Comparison of ENCODE assay signal across 11 cellular contexts in genomic region chr7:128755816-128756476, GRCh38. TPM values are rescaled to one million over a fixed set of nuclear protein-coding genes. Genes with fewer than 3 reads are reported as not detected.
A peak's percentile ranks its signal among the peaks of the same experiment; 100 is the strongest.
DNase-seq lines count a peak whose midpoint lies in the region; ATAC-seq and TF ChIP-seq lines count a peak whose summit lies in the region.
"Had no signal": no experiment of that assay in that cellular context is flagged by ENCODE, and none has a peak within 500 bp of the region (broad histone marks: within the 10 kb centered on the region; RNA-seq: fewer than 3 reads in every experiment).

No MANE protein-coding gene starts in this region.

- POLR2A ChIA-PET in CD8-positive, alpha-beta T cell (lab: Charles Lee): interaction anchor here (0.9 kb wide), 1 partner anchor 30 kb away, joined by 3 read pairs; no protein-coding TSS in a partner anchor

- H3K9me3 ChIP-seq in esophagus muscularis mucosa (no peaks in the 10 kb centered on the region), MG63 (no peaks in the 10 kb centered on the region)
- no peaks in the 10 kb centered on the region for H3K9me3 ChIP-seq in CD8-positive, alpha-beta T cell (ENCODE audit: low read length)
- H3K9me3 ChIP-seq: pancreas had no signal

- H3K27me3 ChIP-seq in esophagus muscularis mucosa (no peaks in the 10 kb centered on the region), MG63 (no peaks in the 10 kb centered on the region)
- no peaks in the 10 kb centered on the region for H3K27me3 ChIP-seq in CD8-positive, alpha-beta T cell (ENCODE audit: insufficient read depth, low read length)
- H3K27me3 ChIP-seq: pancreas had no signal

- peak overlapping the region; percentile 76 for H3K27ac Mint-ChIP-seq in neural crest cell (ENCODE audit: unreplicated experiment)
- no peak overlapping the region for H3K27ac Mint-ChIP-seq in CD8-positive, alpha-beta T cell
- H3K27ac Mint-ChIP-seq: activated CD4-positive, alpha-beta T cell treated with anti-CD3 and anti-CD28 coated beads, Interleukin-2, amount 10 ng/mL, durations not matched to agents 7 days and 5 days had no signal

- H3K36me3 Mint-ChIP-seq in neural crest cell (ENCODE audit: low read depth): peaks cover 6% of the 10 kb centered on the region
- H3K36me3 Mint-ChIP-seq in CD8-positive, alpha-beta T cell: peaks cover 74% of the 10 kb centered on the region

- peaks cover 26 to 40% (median 35%) of the 10 kb centered on the region in 4 donors for H3K4me1 ChIP-seq in esophagus muscularis mucosa
- no peaks in the 10 kb centered on the region for H3K4me1 ChIP-seq in CD8-positive, alpha-beta T cell (ENCODE audit: insufficient read depth, low read length)

- H3K27me3 Mint-ChIP-seq in neural crest cell (ENCODE audit: low read depth): no peaks in the 10 kb centered on the region
- no peaks in the 10 kb centered on the region for H3K27me3 Mint-ChIP-seq in CD8-positive, alpha-beta T cell (ENCODE audit: low read depth)
- H3K27me3 Mint-ChIP-seq: activated CD4-positive, alpha-beta T cell treated with anti-CD3 and anti-CD28 coated beads, Interleukin-2, amount 10 ng/mL, durations not matched to agents 7 days and 5 days had no signal

- no peak overlapping the region for H3K4me3 Mint-ChIP-seq in neural crest cell
- H3K4me3 Mint-ChIP-seq in CD8-positive, alpha-beta T cell: no peak overlapping the region
- H3K4me3 Mint-ChIP-seq: activated CD4-positive, alpha-beta T cell treated with anti-CD3 and anti-CD28 coated beads, Interleukin-2, amount 10 ng/mL, durations not matched to agents 7 days and 5 days; H9 had no signal

- H3K36me3 ChIP-seq in esophagus muscularis mucosa (peaks cover 19 to 86% (median 56%) of the 10 kb centered on the region in 4 donors), MG63 (peaks cover 76% of the 10 kb centered on the region)
- H3K36me3 ChIP-seq in CD8-positive, alpha-beta T cell (ENCODE audit: insufficient read depth, low read length): peaks cover 27% of the 10 kb centered on the region

- TF ChIP-seq EP300 in esophagus muscularis mucosa (IDR thresholded peaks at IDR 0.05): peak; percentile 53

- DNase-seq in AG10803 (ENCODE audit: low read depth): peak; percentile 99
- DNase-seq in NCI-H446 (lab: John Stamatoyannopoulos, UW): peak; percentile 52 to 82
- peak; percentile 82 for DNase-seq in esophagus muscularis mucosa (ENCODE audit: extremely low spot score)
- DNase-seq in neural crest cell (ENCODE audit: low read depth, low spot score): no peak
- no peak for DNase-seq in GDM1 (lab: John Stamatoyannopoulos, UW)
- DNase-seq in MG63: no peak
- no peak for DNase-seq in NCI-H748 (lab: John Stamatoyannopoulos, UW; ENCODE audit: unreplicated experiment)
- no peak for DNase-seq in CD8-positive, alpha-beta T cell
- DNase-seq: activated CD4-positive, alpha-beta T cell treated with anti-CD3 and anti-CD28 coated beads, Interleukin-2, amount 10 ng/mL, durations not matched to agents 7 days and 5 days; H9; pancreas had no signal

- H3K27ac ChIP-seq in esophagus muscularis mucosa (replicated peaks in 1 of 4): peak overlapping the region; percentile 83 to 93 (median 87)
- H3K27ac ChIP-seq in CD8-positive, alpha-beta T cell (ENCODE audit: low read depth, low read length): no peak overlapping the region
- H3K27ac ChIP-seq: pancreas had no signal

- CTCF ChIA-PET in CD8-positive, alpha-beta T cell (lab: Charles Lee): interaction anchor here (0.6 kb wide), 1 partner anchor 13 kb away, joined by 5 read pairs; no protein-coding TSS in a partner anchor

- no peak for TF ChIP-seq POLR2A in esophagus muscularis mucosa (IDR thresholded peaks at IDR 0.05; ENCODE audit: low read depth)

- no peak for TF ChIP-seq CTCF in AG10803 (conservative IDR thresholded peaks at IDR 0.05; ENCODE audit: low read length)
- TF ChIP-seq CTCF in esophagus muscularis mucosa (IDR thresholded peaks at IDR 0.05): no peak
- TF ChIP-seq CTCF in neural crest cell (conservative IDR thresholded peaks at IDR 0.05): no peak
- TF ChIP-seq CTCF in CD8-positive, alpha-beta T cell (IDR thresholded peaks at IDR 0.05): no peak

- intact Hi-C loops in esophagus muscularis mucosa (cut with DNase I): no loop called here
- intact Hi-C loops in CD8-positive, alpha-beta T cell (cut with DNase I, micrococcal nuclease): no loop called here

- H3K9me3 Mint-ChIP-seq in neural crest cell: no peaks in the 10 kb centered on the region
- H3K9me3 Mint-ChIP-seq in CD8-positive, alpha-beta T cell: no peaks in the 10 kb centered on the region
- H3K9me3 Mint-ChIP-seq: activated CD4-positive, alpha-beta T cell treated with anti-CD3 and anti-CD28 coated beads, Interleukin-2, amount 10 ng/mL, durations not matched to agents 7 days and 5 days; H9 had no signal

- H3K4me3 ChIP-seq in AG10803 (ENCODE audit: low read length) (no peak overlapping the region), esophagus muscularis mucosa (peak overlapping the region in 1 of 4 donors; percentile 10), MG63 (no peak overlapping the region)
- no peak overlapping the region for H3K4me3 ChIP-seq in CD8-positive, alpha-beta T cell (ENCODE audit: low read depth, low read length)
- H3K4me3 ChIP-seq: pancreas had no signal

- no peak for ATAC-seq in CD8-positive, alpha-beta T cell

- no peaks in the 10 kb centered on the region for H3K4me1 Mint-ChIP-seq in neural crest cell
- peaks cover 2% of the 10 kb centered on the region for H3K4me1 Mint-ChIP-seq in CD8-positive, alpha-beta T cell (ENCODE audit: low read depth)
- H3K4me1 Mint-ChIP-seq: activated CD4-positive, alpha-beta T cell treated with anti-CD3 and anti-CD28 coated beads, Interleukin-2, amount 10 ng/mL, durations not matched to agents 7 days and 5 days; H9 had no signal

- WGBS in esophagus muscularis mucosa: 23% methylated on average over 5 of the region's 5 CpGs

RNA-seq across cellular contexts. Expression of gene CALU, which starts 16.8 kb away (rescaled TPM):
- 100 to 1,000 TPM; 188 to 269 (median 199) TPM for total RNA-seq in esophagus muscularis mucosa
- 139 and 145 TPM in 2 replicates for total RNA-seq in neural crest cell
- total RNA-seq in MG63 (2014; rRNA removed; shearing (Covaris generic); ENCODE audit: low replicate concordance): 118 and 161 TPM in 2 replicates
- total RNA-seq in CD8-positive, alpha-beta T cell: 10 to 100 TPM; 29.9 to 31.9 TPM

RNA-seq across cellular contexts. Expression of gene OPN1SW, which starts 19.6 kb away (rescaled TPM):
- not detected for total RNA-seq in esophagus muscularis mucosa
- not detected in 2 replicates for total RNA-seq in neural crest cell
- not detected in 2 replicates for total RNA-seq in MG63 (2014; rRNA removed; shearing (Covaris generic); ENCODE audit: low replicate concordance)
- total RNA-seq in CD8-positive, alpha-beta T cell: not detected
- total RNA-seq: activated CD4-positive, alpha-beta T cell treated with anti-CD3 and anti-CD28 coated beads, Interleukin-2, amount 10 ng/mL, durations not matched to agents 7 days and 5 days; H9; pancreas had no signal

RNA-seq across cellular contexts. Expression of gene CCDC136, which starts 35.8 kb away (rescaled TPM):
- total RNA-seq in esophagus muscularis mucosa (10 to 100 TPM; 20.7 to 36.5 (median 33.7) TPM), neural crest cell (70.6 and 72.2 TPM in 2 replicates)
- 0.53 TPM in 1 of 2 replicates, not detected in the other for total RNA-seq in MG63 (2014; rRNA removed; shearing (Covaris generic); ENCODE audit: low replicate concordance)
- total RNA-seq in CD8-positive, alpha-beta T cell: 1 to 10 TPM; 4.8 to 5.8 TPM

Comparison
In these comparisons a context has a peak if more than half of its experiments do, and no peak if none do; other contexts are left out.
1. DNase-seq: peak in AG10803 (single experiment), NCI-H446 (2 of 2) and esophagus muscularis mucosa (single experiment); none in neural crest cell (single experiment), GDM1 (single experiment), MG63 (single experiment), NCI-H748 (single experiment) and CD8-positive, alpha-beta T cell (0 of 7).